10 cellular contexts compared by ENCODE assay signal in the genomic region with DNA sequence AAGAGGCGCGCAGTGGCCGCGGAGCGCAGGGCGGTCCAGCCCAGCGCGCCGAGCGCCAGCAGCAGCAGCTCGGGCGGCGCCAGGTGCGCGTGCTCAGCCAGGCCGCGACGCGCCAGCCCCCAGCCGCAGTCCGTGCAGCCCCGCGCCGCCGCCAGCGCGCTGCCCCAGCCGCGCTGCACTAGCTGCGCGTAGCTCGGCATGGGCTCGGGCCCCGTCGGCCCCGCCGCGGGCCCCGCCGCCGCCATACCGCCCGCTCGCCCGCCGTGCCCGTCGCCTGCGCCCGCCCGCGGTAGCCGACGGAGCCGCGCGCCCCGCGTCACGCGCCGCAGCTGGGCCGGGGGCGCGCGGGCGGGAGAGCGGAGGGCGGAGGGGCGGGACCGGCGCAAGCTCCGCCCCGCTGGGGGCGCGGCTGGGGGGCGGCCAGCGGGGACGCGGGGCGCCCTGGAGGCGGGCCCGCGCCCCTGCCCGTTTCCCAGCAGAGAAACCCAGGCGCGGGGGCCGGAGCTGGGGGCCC. TPM values are rescaled to one million over a fixed set of nuclear protein-coding genes. Genes with fewer than 3 reads are reported as not detected.
DNase-seq lines count a peak whose midpoint lies in the region; ATAC-seq, FAIRE-seq and TF ChIP-seq lines count a peak whose summit lies in the region.
"Had no signal": no experiment of that assay in that cellular context is flagged by ENCODE, and none has a peak within 500 bp of the region (broad histone marks: within the 10 kb centered on the region; RNA-seq: fewer than 3 reads in every experiment).

Gene CERS1, minus strand, starts transcription at position 331 of the 514 bp plus-strand sequence. Its CDS starts 86 bp downstream, at position 245.

- H3K4me3 ChIP-seq in OCI-LY7 (ENCODE audit: low read depth, low read length, poor library complexity, severe bottlenecking) = no peak within 1 kb of the TSS
- H3K4me3 ChIP-seq in endothelial cell of umbilical vein (replicated peaks in 1 of 3; ENCODE audit: insufficient read depth in 1 of 3, low read depth in 1 of 3, low read length in 3 of 3) = peak within 1 kb of the TSS; percentile 35 to 54 (median 41)

- H3K27ac Mint-ChIP-seq in neural crest cell (ENCODE audit: unreplicated experiment) = no peak within 1 kb of the TSS

- TF ChIP-seq CTCF in OCI-LY7 (conservative IDR thresholded peaks at IDR 0.05; ENCODE audit: low read length) (no peak), endothelial cell of umbilical vein (IDR thresholded peaks at IDR 0.05; ENCODE audit: extremely low read depth in 1 of 2, insufficient read depth in 1 of 2, low read depth in 1 of 2, low read length in 2 of 2) (no peak), neural crest cell (conservative IDR thresholded peaks at IDR 0.05) (no peak)

- CTCF ChIA-PET in OCI-LY7 (lab: Charles Lee; ENCODE audit: unreplicated experiment) (no interaction called here), endothelial cell of umbilical vein (lab: Charles Lee) (interaction anchor here (1.1 to 2.8 kb wide), 6 partner anchors 20 to 126 kb away, joined by 3 to 33 read pairs (median 5); partner anchors contain the start of genes COPE and DDX49)

- peaks cover 6% of the 10 kb centered on the region for H3K27me3 Mint-ChIP-seq in neural crest cell (ENCODE audit: low read depth)

- no peaks in the 10 kb centered on the region for H3K4me1 ChIP-seq in OCI-LY7 (ENCODE audit: insufficient read depth, low read length, poor library complexity, severe bottlenecking)
- no peaks in the 10 kb centered on the region for H3K4me1 ChIP-seq in endothelial cell of umbilical vein (ENCODE audit: control insufficient read depth, extremely low read depth, insufficient read depth, low read length)

- peak within 1 kb of the TSS; percentile 92 for H3K4me3 Mint-ChIP-seq in neural crest cell

- H3K9ac ChIP-seq in endothelial cell of umbilical vein (replicated peaks; ENCODE audit: extremely low read depth, insufficient read depth, low read length) = no peak within 1 kb of the TSS

- H4K20me1 ChIP-seq in OCI-LY7 (ENCODE audit: insufficient read depth, low read length) (no peaks in the 10 kb centered on the region), endothelial cell of umbilical vein (replicated peaks; ENCODE audit: control insufficient read depth, extremely low read depth, insufficient read depth, low read length) (no peaks in the 10 kb centered on the region)

- H3K9me2 ChIP-seq in OCI-LY7 (ENCODE audit: insufficient read depth, low read length) = no peaks in the 10 kb centered on the region

- H2AFZ ChIP-seq in OCI-LY7 (ENCODE audit: low read length) = no peak within 1 kb of the TSS
- peak within 1 kb of the TSS; percentile 81 for H2AFZ ChIP-seq in endothelial cell of umbilical vein (ENCODE audit: low read depth, low read length)

- H3K4me2 ChIP-seq in OCI-LY7 (ENCODE audit: low read length) = peak within 1 kb of the TSS; percentile 20; the same call in 1 of the 2 replicates
- H3K4me2 ChIP-seq in endothelial cell of umbilical vein (ENCODE audit: insufficient read depth, low read length) = peak within 1 kb of the TSS; percentile 69

- BruUV-seq in OCI-LY7 (replicated peaks; lab: Mats Ljungman, UMichigan) = no TSS peak
- BruUV-seq in endothelial cell of umbilical vein (replicated peaks; lab: Mats Ljungman, UMichigan) = no TSS peak

- H3K36me3 ChIP-seq in OCI-LY7 (ENCODE audit: insufficient read depth, low read length) (peaks cover 11% of the 10 kb centered on the region; the same call in 1 of the 2 replicates), endothelial cell of umbilical vein (ENCODE audit: control insufficient read depth in 2 of 2, extremely low read depth in 1 of 2, insufficient read depth in 2 of 2, low read length in 2 of 2) (peaks cover 0 to 11% of the 10 kb centered on the region in 2 experiments)

- DNase-seq in DMS 273 (lab: John Stamatoyannopoulos, UW; ENCODE audit: unreplicated experiment) (peak; percentile 86), DMS 273 treated with DMSO at 0.1 percent for 48 hours (lab: John Stamatoyannopoulos, UW) (no peak), OCI-LY7 (ENCODE audit: low spot score) (no peak), endothelial cell of umbilical vein (ENCODE audit: low read depth, low spot score) (no peak), neural crest cell (ENCODE audit: low read depth, low spot score) (peak; percentile 36), MV-4-11 (lab: John Stamatoyannopoulos, UW) (no peak)
- DNase-seq in stimulated activated CD4-positive, alpha-beta T cell treated with anti-CD3 and anti-CD28 coated beads, Interleukin-12 subunit alpha, Interleukin-12 subunit beta, amount 100 ng/mL, for 4 hours = no peak

- H3K9me1 ChIP-seq in endothelial cell of umbilical vein (replicated peaks; ENCODE audit: control insufficient read depth, extremely low read depth, insufficient read depth, low read length) = no peaks in the 10 kb centered on the region

- TF ChIP-seq POLR2A in endothelial cell of umbilical vein (IDR thresholded peaks at IDR 0.05; ENCODE audit: low read depth, low read length) = no peak

- H3K9me3 ChIP-seq in OCI-LY7 (ENCODE audit: low read length) (no peaks in the 10 kb centered on the region), endothelial cell of umbilical vein (replicated peaks; ENCODE audit: control insufficient read depth, insufficient read depth, low read length) (no peaks in the 10 kb centered on the region)

- H3K9me3 Mint-ChIP-seq in neural crest cell = no peaks in the 10 kb centered on the region

- dilution Hi-C loops in endothelial cell of umbilical vein (cut with MboI; ENCODE audit: extremely low pct_ligation_motif_present, low sequenced_read_pairs) = no loop called here

- no peaks in the 10 kb centered on the region for H3K79me2 ChIP-seq in OCI-LY7 (ENCODE audit: insufficient read depth, low read depth, low read length)
- H3K79me2 ChIP-seq in endothelial cell of umbilical vein (ENCODE audit: control insufficient read depth, insufficient read depth, low read length) = no peaks in the 10 kb centered on the region

- no peak within 1 kb of the TSS for H3K27ac ChIP-seq in OCI-LY7 (ENCODE audit: low read depth, low read length, poor library complexity, severe bottlenecking)
- H3K27ac ChIP-seq in endothelial cell of umbilical vein (ENCODE audit: insufficient read depth, low read depth, low read length) = no peak within 1 kb of the TSS

- no peaks in the 10 kb centered on the region for H3K36me3 Mint-ChIP-seq in neural crest cell (ENCODE audit: low read depth)

- POLR2A ChIA-PET in OCI-LY7 (lab: Charles Lee) (no interaction called here), endothelial cell of umbilical vein (lab: Charles Lee) (no interaction called here)

- H3K27me3 ChIP-seq in endothelial cell of umbilical vein (ENCODE audit: control insufficient read depth in 2 of 2, insufficient read depth in 2 of 2, low read length in 2 of 2) = peaks cover 0 to 2% of the 10 kb centered on the region in 2 experiments

- H3K4me1 Mint-ChIP-seq in neural crest cell = peaks cover 12% of the 10 kb centered on the region

- FAIRE-seq in endothelial cell of umbilical vein (lab: Jason Lieb, UNC) = no peak
- FAIRE-seq: A204.1 had no signal

- no peak for ATAC-seq in HG02938 (IDR thresholded peaks at IDR 0.05; ENCODE audit: unreplicated experiment)

- intact Hi-C loops in OCI-LY7 (cut with micrococcal nuclease; ENCODE audit: unreplicated experiment) (loop anchor here (2.0 kb wide), 1 partner anchor 91 kb away; no protein-coding TSS in a partner anchor), endothelial cell of umbilical vein (cut with micrococcal nuclease) (loop anchor here (1.0 to 5.0 kb wide), 3 partner anchors 23 to 90 kb away; partner anchors contain the start of genes COPE and DDX49)

TF ChIP-seq in endothelial cell of umbilical vein, 7 proteins besides CTCF, POLR2A, EP300 and RAD21:
- no peak for TF ChIP-seq MYC (IDR thresholded peaks at IDR 0.05; ENCODE audit: low read depth, low read length)
- no peak for TF ChIP-seq MAX (IDR thresholded peaks at IDR 0.05; ENCODE audit: insufficient read depth, insufficient read length)
- no peak for TF ChIP-seq JUN (IDR thresholded peaks at IDR 0.05; ENCODE audit: borderline replicate concordance, insufficient read depth, insufficient read length, low read depth)
- TF ChIP-seq EZH2 (IDR thresholded peaks at IDR 0.05; ENCODE audit: borderline replicate concordance, low read depth, low read length, severe bottlenecking) = no peak
- TF ChIP-seq GATA2 (IDR thresholded peaks at IDR 0.05; ENCODE audit: insufficient read depth, insufficient read length, low read depth, low read length) = no peak
TF ChIP-seq in endothelial cell of umbilical vein: peak in this region for 0.

RNA-seq across cellular contexts. Expression of gene CERS1, which starts in this region (rescaled TPM):
- total RNA-seq in OCI-LY7 (2014; rRNA removed; shearing (Covaris generic)) = 0.09 TPM in 1 of 2 replicates, not detected in the other
- total RNA-seq in OCI-LY7 (2022) (not detected in 2 replicates), endothelial cell of umbilical vein (3.0 and 4.0 TPM in 2 replicates), neural crest cell (27.7 and 29.8 TPM in 2 replicates)
- 8.5 and 11.0 TPM in 2 replicates for polyA plus RNA-seq in endothelial cell of umbilical vein
- polyA plus RNA-seq in endothelial cell of umbilical vein (2011; cell fraction: cytosol; rRNA removed) = 4.3 and 5.6 TPM in 2 replicates
- 2.4 and 4.3 TPM in 2 replicates for polyA plus RNA-seq in endothelial cell of umbilical vein (2011; cell fraction: nucleus; rRNA removed)
- polyA plus RNA-seq in endothelial cell of umbilical vein (2012) = 3.3 and 8.7 TPM in 2 replicates
- polyA minus RNA-seq in endothelial cell of umbilical vein = 3.6 and 5.2 TPM in 2 replicates
- polyA minus RNA-seq in endothelial cell of umbilical vein (2011; cell fraction: cytosol; rRNA and poly(A)+ RNA removed) = 5.6 TPM
- 0.67 and 1.3 TPM in 2 replicates for polyA minus RNA-seq in endothelial cell of umbilical vein (2011; cell fraction: nucleus; rRNA and poly(A)+ RNA removed)
- total RNA-seq: T-helper 2 cell treated with Interferon-gamma antibody and Interleukin-4, amounts not matched to agents 100 ng/mL and 5 ng/mL, for 36 hours had no signal

Comparison
In these comparisons a context has a peak if more than half of its experiments do, and no peak if none do; other contexts are left out.
1. DNase-seq: peak in DMS 273 (single experiment) and neural crest cell (single experiment); none in DMS 273 treated with DMSO at 0.1 percent for 48 hours (single experiment), OCI-LY7 (single experiment), endothelial cell of umbilical vein (single experiment), MV-4-11 (single experiment) and stimulated activated CD4-positive, alpha-beta T cell treated with anti-CD3 and anti-CD28 coated beads, Interleukin-12 subunit alpha, Interleukin-12 subunit beta, amount 100 ng/mL, for 4 hours (single experiment).